Comparison of ENCODE assay signal across 11 cellular contexts in the genomic region with DNA sequence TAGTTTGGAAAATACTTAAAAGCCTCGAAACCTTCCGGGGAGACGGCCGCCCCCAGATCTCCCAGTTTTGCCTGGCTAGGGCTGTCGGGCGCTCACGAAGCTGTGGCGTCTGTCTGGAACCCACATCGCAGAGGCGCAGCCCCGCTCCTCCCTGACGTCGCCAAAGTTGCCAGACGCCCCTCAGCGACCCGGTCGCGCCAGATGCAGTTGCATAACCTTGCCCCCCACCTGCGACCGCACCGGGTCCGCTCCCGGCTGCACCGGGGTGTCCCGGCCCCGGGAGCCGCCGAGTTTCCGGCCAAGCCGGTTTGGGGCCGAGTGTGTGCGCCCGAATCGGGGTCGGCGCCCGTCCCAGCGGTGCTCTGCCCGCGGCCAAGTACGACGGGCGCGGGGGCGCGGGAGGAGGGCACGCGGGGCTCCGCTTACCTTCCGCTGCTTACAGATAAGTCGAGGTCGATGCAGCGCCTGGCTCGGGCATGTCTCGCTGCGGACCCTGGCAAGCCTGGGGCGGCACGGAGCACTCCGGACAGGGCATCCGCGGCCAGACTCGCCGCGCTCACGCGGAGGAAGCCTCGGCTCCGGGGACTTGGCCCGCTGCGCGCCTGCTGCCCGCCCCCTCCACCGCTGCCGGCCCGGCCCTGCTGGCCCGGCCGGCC. TPM values are rescaled to one million over a fixed set of nuclear protein-coding genes. Genes with fewer than 3 reads are reported as not detected.
DNase-seq lines count a peak whose midpoint lies in the region; ATAC-seq and TF ChIP-seq lines count a peak whose summit lies in the region.
"Had no signal": no experiment of that assay in that cellular context is flagged by ENCODE, and none has a peak within 500 bp of the region (broad histone marks: within the 10 kb centered on the region; RNA-seq: fewer than 3 reads in every experiment).

No MANE protein-coding gene starts in this region.

- H3K4me1 ChIP-seq in cardiac muscle cell (ENCODE audit: low read depth): peaks cover 11% of the 10 kb centered on the region

- no peak for ATAC-seq in GM18519 (IDR thresholded peaks at IDR 0.05; ENCODE audit: low FRiP score, unreplicated experiment)

- no peaks in the 10 kb centered on the region for H3K27me3 Mint-ChIP-seq in osteocyte (ENCODE audit: unreplicated experiment)

- H3K36me3 Mint-ChIP-seq in osteocyte (ENCODE audit: unreplicated experiment): peaks cover 3% of the 10 kb centered on the region

- TF ChIP-seq CTCF in WERI-Rb-1 (IDR thresholded peaks at IDR 0.05; ENCODE audit: low read depth, low read length) (no peak), cardiac muscle cell (IDR thresholded peaks at IDR 0.05; ENCODE audit: low read depth, low read length) (no peak), osteocyte (IDR thresholded peaks at IDR 0.05) (no peak)

- DNase-seq in AG20443 (ENCODE audit: low spot score) (peak; percentile 53), WERI-Rb-1 (peak; percentile 23), cardiac muscle cell (ENCODE audit: low read depth in 1 of 2, low spot score in 1 of 2) (peak; percentile 17 to 31), osteocyte (ENCODE audit: extremely low spot score, unreplicated experiment) (peak; percentile 80), RPMI8226 (no peak), dedifferentiated amniotic fluid mesenchymal stem cell (ENCODE audit: extremely low spot score) (no peak), DMS79 treated with DMSO at 0.1 percent for 48 hours (lab: John Stamatoyannopoulos, UW) (no peak)
- DNase-seq: cortex of kidney, DMS153 had no signal

- no peaks in the 10 kb centered on the region for H3K36me3 ChIP-seq in WERI-Rb-1
- no peaks in the 10 kb centered on the region for H3K36me3 ChIP-seq in cardiac muscle cell

- H3K4me3 Mint-ChIP-seq in osteocyte (ENCODE audit: unreplicated experiment): peak overlapping the region; percentile 62

- H3K27me3 ChIP-seq in WERI-Rb-1 (ENCODE audit: insufficient read depth, low read depth, severe bottlenecking): peaks cover 10% of the 10 kb centered on the region
- H3K27me3 ChIP-seq in cardiac muscle cell: peaks cover 68% of the 10 kb centered on the region

- H3K4me1 Mint-ChIP-seq in osteocyte (ENCODE audit: unreplicated experiment): peaks cover 14% of the 10 kb centered on the region

- H3K9me3 Mint-ChIP-seq in osteocyte (ENCODE audit: unreplicated experiment): no peaks in the 10 kb centered on the region

- H3K9me3 ChIP-seq in WERI-Rb-1 (ENCODE audit: severe bottlenecking) (no peaks in the 10 kb centered on the region), cardiac muscle cell (ENCODE audit: low read depth) (no peaks in the 10 kb centered on the region)

- H3K27ac ChIP-seq in WERI-Rb-1 (no peak overlapping the region), cardiac muscle cell (no peak overlapping the region)
- H3K27ac ChIP-seq: KMS-11 had no signal

- H3K4me3 ChIP-seq in WERI-Rb-1 (ENCODE audit: low read depth, low read length) (peak overlapping the region; percentile 54), cardiac muscle cell (peak overlapping the region; percentile 38)

- H3K27ac Mint-ChIP-seq in osteocyte (ENCODE audit: unreplicated experiment): no peak overlapping the region

RNA-seq across cellular contexts. Expression of a gene that starts 0.7 kb away (rescaled TPM):
- total RNA-seq in cardiac muscle cell (not detected in 2 replicates), osteocyte (4.6 and 5.3 TPM in 2 replicates)
- polyA plus RNA-seq in cardiac muscle cell: 0.41 and 0.60 TPM in 2 replicates

Comparison
In these comparisons a context has a peak if more than half of its experiments do, and no peak if none do; other contexts are left out.
1. DNase-seq: peak in AG20443 (single experiment), WERI-Rb-1 (single experiment), cardiac muscle cell (2 of 2) and osteocyte (single experiment); none in RPMI8226 (single experiment), dedifferentiated amniotic fluid mesenchymal stem cell (single experiment) and DMS79 treated with DMSO at 0.1 percent for 48 hours (single experiment).